In genomic region chr1:11682287-11682771, GRCh38 we compare ENCODE assay signal across 10 cellular contexts. TPM values are rescaled to one million over a fixed set of nuclear protein-coding genes. Genes with fewer than 3 reads are reported as not detected.
DNase-seq lines count a peak whose midpoint lies in the region; ATAC-seq and TF ChIP-seq lines count a peak whose summit lies in the region.
"Had no signal": no experiment of that assay in that cellular context is flagged by ENCODE, and none has a peak within 500 bp of the region (broad histone marks: within the 10 kb centered on the region; RNA-seq: fewer than 3 reads in every experiment).

No MANE protein-coding gene starts in this region.

- peak; percentile 48 for DNase-seq in NCI-H2171 treated with DMSO at 0.1 percent for 48 hours (lab: John Stamatoyannopoulos, UW)
- DNase-seq in NCI-H2171 (lab: John Stamatoyannopoulos, UW): no peak
- peak; percentile 29 for DNase-seq in choroid plexus epithelial cell (ENCODE audit: low read depth)
- DNase-seq in kidney tubule cell (ENCODE audit: low spot score): no peak
- no peak for DNase-seq in NCI-H345 (lab: John Stamatoyannopoulos, UW)
- no peak for DNase-seq in left lung
- DNase-seq: pancreas, transverse colon had no signal

- peaks cover 12% of the 10 kb centered on the region for H3F3A ChIP-seq in neural cell (ENCODE audit: insufficient read depth, low read length, poor library complexity, severe bottlenecking)

- H3K4me3 ChIP-seq in choroid plexus epithelial cell (ENCODE audit: low read depth, low read length) (no peak overlapping the region), neural cell (ENCODE audit: low read length) (peak overlapping the region; percentile 98), left lung (no peak overlapping the region)

- H3K9me3 ChIP-seq in KOPT-K1 (ENCODE audit: insufficient read depth, low read length, poor library complexity, severe bottlenecking): no peaks in the 10 kb centered on the region
- H3K9me3 ChIP-seq in neural cell (ENCODE audit: low read length): no peaks in the 10 kb centered on the region
- H3K9me3 ChIP-seq in left lung: no peaks in the 10 kb centered on the region
- H3K9me3 ChIP-seq: pancreas, transverse colon had no signal

- H3K27me3 ChIP-seq in neural cell (ENCODE audit: insufficient read depth, low read depth, low read length) (no peaks in the 10 kb centered on the region), left lung (peaks cover 0 to 4% of the 10 kb centered on the region in 2 donors)
- H3K27me3 ChIP-seq: pancreas had no signal

- peak overlapping the region; percentile 81 for H3K9ac ChIP-seq in neural cell (ENCODE audit: low read length)

- no peaks in the 10 kb centered on the region for H3K9me2 ChIP-seq in neural cell (ENCODE audit: insufficient read depth, low read length)

- TF ChIP-seq EP300 in neural cell (conservative IDR thresholded peaks at IDR 0.05; ENCODE audit: poor library complexity, severe bottlenecking): no peak

- TF ChIP-seq CTCF in choroid plexus epithelial cell (conservative IDR thresholded peaks at IDR 0.05; ENCODE audit: low read depth, low read length): no peak
- no peak for TF ChIP-seq CTCF in neural cell (IDR thresholded peaks at IDR 0.05; ENCODE audit: poor library complexity, severe bottlenecking)
- TF ChIP-seq CTCF in left lung (IDR thresholded peaks at IDR 0.05): no peak

- no peak overlapping the region for H2AFZ ChIP-seq in neural cell (ENCODE audit: low read depth, low read length)

- peak overlapping the region; percentile 72 for H3K4me2 ChIP-seq in neural cell (ENCODE audit: low read length)

- no peak for TF ChIP-seq RAD21 in neural cell (conservative IDR thresholded peaks at IDR 0.05)

- H3K27ac ChIP-seq in KOPT-K1 (ENCODE audit: low read depth, low read length, poor library complexity, severe bottlenecking) (peak overlapping the region; percentile 97), neural cell (ENCODE audit: low read length) (no peak overlapping the region), left lung (no peak overlapping the region)

- peaks cover 6 to 29% of the 10 kb centered on the region in 2 donors for H3K4me1 ChIP-seq in left lung

- intact Hi-C loops in left lung (cut with DNase I): no loop called here

- no peak for ATAC-seq in left lung

- H3K36me3 ChIP-seq in KOPT-K1 (ENCODE audit: insufficient read depth, low read length) (peaks cover 16% of the 10 kb centered on the region), neural cell (ENCODE audit: insufficient read depth, low read length) (no peaks in the 10 kb centered on the region), left lung (peaks cover 0 to 2% of the 10 kb centered on the region in 2 donors)
- H3K36me3 ChIP-seq: pancreas, transverse colon had no signal

- peaks cover 29% of the 10 kb centered on the region for H3K79me2 ChIP-seq in neural cell (replicated peaks; ENCODE audit: insufficient read depth, low read length)

- no peaks in the 10 kb centered on the region for H4K20me1 ChIP-seq in neural cell (ENCODE audit: insufficient read depth)

TF ChIP-seq in neural cell, 6 proteins besides CTCF, POLR2A, EP300 and RAD21:
- TF ChIP-seq MXI1 (conservative IDR thresholded peaks at IDR 0.05; ENCODE audit: poor library complexity, severe bottlenecking): no peak
- TF ChIP-seq POLR2AphosphoS5 (IDR thresholded peaks at IDR 0.05): no peak
- TF ChIP-seq SMC3 (conservative IDR thresholded peaks at IDR 0.05; ENCODE audit: poor library complexity): no peak
- no peak for TF ChIP-seq REST (IDR thresholded peaks at IDR 0.05; ENCODE audit: borderline replicate concordance)
- TF ChIP-seq EZH2 (IDR thresholded peaks at IDR 0.05; ENCODE audit: borderline replicate concordance, insufficient read depth, low read length, poor library complexity, severe bottlenecking): no peak
- no peak for TF ChIP-seq TAF1 (IDR thresholded peaks at IDR 0.05; ENCODE audit: low read depth)

RNA-seq across cellular contexts. Expression of gene MAD2L2, which starts 1.4 kb away (rescaled TPM):
- polyA plus RNA-seq in neural cell: 182 and 203 TPM in 2 replicates
- 88.1 and 104 TPM in 2 replicates for polyA minus RNA-seq in neural cell
- total RNA-seq in left lung: 10 to 100 TPM; 25.7 to 28.0 TPM

RNA-seq across cellular contexts. Expression of gene DRAXIN, which starts 9.2 kb away (rescaled TPM):
- polyA plus RNA-seq in neural cell: 33.5 and 35.5 TPM in 2 replicates
- 69.0 and 75.7 TPM in 2 replicates for polyA minus RNA-seq in neural cell
- under 1 TPM; 0.10 to 0.61 TPM for total RNA-seq in left lung

RNA-seq across cellular contexts. Expression of gene FBXO6, which starts 18.3 kb away (rescaled TPM):
- polyA plus RNA-seq in neural cell: 0.68 and 2.3 TPM in 2 replicates
- 0.69 and 1.2 TPM in 2 replicates for polyA minus RNA-seq in neural cell
- total RNA-seq in left lung: 10 to 100 TPM; 13.4 to 15.2 TPM

RNA-seq across cellular contexts. Expression of gene FBXO44, which starts 27.7 kb away (rescaled TPM):
- polyA plus RNA-seq in neural cell: 119 and 126 TPM in 2 replicates
- polyA minus RNA-seq in neural cell: 47.3 and 56.0 TPM in 2 replicates
- total RNA-seq in left lung: 10 to 100 TPM; 13.8 to 21.1 TPM

RNA-seq across cellular contexts. Expression of gene FBXO2, which starts 28.1 kb away (rescaled TPM):
- 16.6 and 24.7 TPM in 2 replicates for polyA plus RNA-seq in neural cell
- 6.8 and 8.3 TPM in 2 replicates for polyA minus RNA-seq in neural cell
- total RNA-seq in left lung: 10 to 100 TPM in 1 of 2 donors, 1 to 10 TPM in 1; 8.0 to 12.7 TPM

Comparison
In these comparisons a context has a peak if more than half of its experiments do, and no peak if none do; other contexts are left out.
1. DNase-seq: peak in NCI-H2171 treated with DMSO at 0.1 percent for 48 hours (single experiment) and choroid plexus epithelial cell (single experiment); none in NCI-H2171 (single experiment), kidney tubule cell (single experiment), NCI-H345 (single experiment) and left lung (0 of 2).